10 cellular contexts compared by ENCODE assay signal in the genomic region with DNA sequence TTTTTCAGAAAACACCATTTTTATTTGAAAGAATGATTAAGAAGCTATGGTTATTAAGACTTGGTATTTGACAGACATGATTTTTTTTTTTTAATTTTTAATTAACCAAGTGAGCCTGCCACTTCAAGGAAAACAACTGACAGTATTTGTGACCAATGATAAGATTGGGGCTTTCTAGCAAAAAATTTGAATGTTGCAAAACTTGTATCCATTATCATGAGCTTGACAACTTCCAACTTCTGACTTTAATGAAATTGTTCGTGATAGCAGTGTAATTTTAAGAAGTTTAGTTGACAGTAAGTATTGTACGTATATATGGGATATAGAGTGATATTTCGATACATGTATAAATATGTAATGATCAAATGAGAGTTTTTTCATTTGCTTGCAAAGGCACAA. TPM values are rescaled to one million over a fixed set of nuclear protein-coding genes. Genes with fewer than 3 reads are reported as not detected.
DNase-seq lines count a peak whose midpoint lies in the region; ATAC-seq, FAIRE-seq and TF ChIP-seq lines count a peak whose summit lies in the region.
"Had no signal": no experiment of that assay in that cellular context is flagged by ENCODE, and none has a peak within 500 bp of the region (broad histone marks: within the 10 kb centered on the region; RNA-seq: fewer than 3 reads in every experiment).

No MANE protein-coding gene starts in this region.

- H3K27me3 ChIP-seq in AG04450 (ENCODE audit: control insufficient read depth, insufficient read depth, low read length) (no peaks in the 10 kb centered on the region), H7 (ENCODE audit: control insufficient read depth, insufficient read depth, low read length) (no peaks in the 10 kb centered on the region), keratinocyte (ENCODE audit: control insufficient read depth, extremely low read depth, insufficient read depth, low read length) (no peaks in the 10 kb centered on the region), left lung (peaks cover 5 to 72% of the 10 kb centered on the region in 2 donors)

- H3K79me2 ChIP-seq in keratinocyte (ENCODE audit: control insufficient read depth, insufficient read depth, low read length) = no peaks in the 10 kb centered on the region

- H3K9me3 Mint-ChIP-seq in activated naive CD8-positive, alpha-beta T cell treated with anti-CD3 and anti-CD28 coated beads, Interleukin-2, amount 50 U/mL, for 24 hours = peaks cover 4% of the 10 kb centered on the region

- intact Hi-C loops in left lung (cut with DNase I) = no loop called here

- H3K27ac ChIP-seq in AG04450 (ENCODE audit: low read depth, low read length) = no peak overlapping the region
- no peak overlapping the region for H3K27ac ChIP-seq in keratinocyte (ENCODE audit: control insufficient read depth, insufficient read depth, low read length)
- no peak overlapping the region for H3K27ac ChIP-seq in left lung

- H3K36me3 ChIP-seq in H7 (replicated peaks; ENCODE audit: control insufficient read depth, insufficient read depth, low read length) = no peaks in the 10 kb centered on the region
- no peaks in the 10 kb centered on the region for H3K36me3 ChIP-seq in keratinocyte (ENCODE audit: control insufficient read depth in 2 of 2, extremely low read depth in 1 of 2, insufficient read depth in 2 of 2, low read length in 2 of 2)
- H3K36me3 ChIP-seq in left lung = no peaks in the 10 kb centered on the region

- H2AFZ ChIP-seq in keratinocyte (ENCODE audit: control insufficient read depth, low read length) = peak overlapping the region; percentile 96

- peak overlapping the region; percentile 79 for H3K4me3 Mint-ChIP-seq in activated naive CD8-positive, alpha-beta T cell treated with anti-CD3 and anti-CD28 coated beads, Interleukin-2, amount 50 U/mL, for 24 hours

- DNase-seq in AG04450 (ENCODE audit: low read depth, low spot score) (no peak), H7 (no peak), keratinocyte (ENCODE audit: low read depth, low spot score) (no peak), DMS79 treated with DMSO at 0.1 percent for 48 hours (lab: John Stamatoyannopoulos, UW) (no peak), AML-193 (lab: John Stamatoyannopoulos, UW) (no peak), left lung (no peak)
- no peak for DNase-seq in activated naive CD8-positive, alpha-beta T cell treated with anti-CD3 and anti-CD28 coated beads, Interleukin-2, amount 50 U/mL, for 24 hours

- CTCF ChIA-PET in AG04450 (lab: Charles Lee) = interaction anchor here (0.6 to 0.8 kb wide), 2 partner anchors 180 to 184 kb away, joined by 3 to 7 read pairs; no protein-coding TSS in a partner anchor

- no peaks in the 10 kb centered on the region for H4K20me1 ChIP-seq in keratinocyte (ENCODE audit: control insufficient read depth, extremely low read depth, insufficient read depth, low read length)

- POLR2A ChIA-PET in AG04450 (lab: Yijun Ruan, JAX) = no interaction called here

- no peak overlapping the region for H3K27ac Mint-ChIP-seq in activated naive CD8-positive, alpha-beta T cell treated with anti-CD3 and anti-CD28 coated beads, Interleukin-2, amount 50 U/mL, for 24 hours

- H3K4me1 ChIP-seq in keratinocyte (ENCODE audit: control insufficient read depth, extremely low read depth, insufficient read depth, low read length) (peaks cover 4% of the 10 kb centered on the region), left lung (no peaks in the 10 kb centered on the region)

- no peaks in the 10 kb centered on the region; the same call in 1 of the 2 replicates for H3K9me3 ChIP-seq in AG04450 (ENCODE audit: control insufficient read depth, insufficient read depth, low read length)
- no peaks in the 10 kb centered on the region for H3K9me3 ChIP-seq in keratinocyte (ENCODE audit: control insufficient read depth, low read depth, low read length)
- H3K9me3 ChIP-seq in left lung = no peaks in the 10 kb centered on the region

- TF ChIP-seq CTCF in AG04450 (IDR thresholded peaks at IDR 0.05; ENCODE audit: low read depth, low read length) (no peak), keratinocyte (optimal IDR thresholded peaks at IDR 0.05 in 1 of 3, IDR thresholded peaks at IDR 0.05 in 1 of 3, conservative IDR thresholded peaks at IDR 0.05 in 1 of 3; ENCODE audit: extremely low read depth in 1 of 3, insufficient read depth in 2 of 3, low read length in 3 of 3) (no peak), left lung (IDR thresholded peaks at IDR 0.05) (no peak)

- H3K4me2 ChIP-seq in keratinocyte (ENCODE audit: control insufficient read depth, extremely low read depth, insufficient read depth, low read depth, low read length) = peak overlapping the region; percentile 89

- H3K4me3 ChIP-seq in AG04450 (ENCODE audit: low read depth, low read length) = peak overlapping the region; percentile 48; the same call in 1 of the 2 replicates
- H3K4me3 ChIP-seq in H7 (ENCODE audit: insufficient read depth, low read depth, low read length) = peak overlapping the region; percentile 60
- peak overlapping the region; percentile 38 to 91 (median 81) for H3K4me3 ChIP-seq in keratinocyte (ENCODE audit: control insufficient read depth in 2 of 3, extremely low read depth in 1 of 3, insufficient read depth in 2 of 3, low read depth in 1 of 3, low read length in 3 of 3)
- no peak overlapping the region for H3K4me3 ChIP-seq in left lung

- H3K4me1 Mint-ChIP-seq in activated naive CD8-positive, alpha-beta T cell treated with anti-CD3 and anti-CD28 coated beads, Interleukin-2, amount 50 U/mL, for 24 hours = peaks cover 17% of the 10 kb centered on the region

- ATAC-seq in activated naive CD8-positive, alpha-beta T cell treated with anti-CD3 and anti-CD28 coated beads, Interleukin-2, amount 50 U/mL, for 24 hours = no peak
- ATAC-seq in HG03097 (IDR thresholded peaks at IDR 0.05; ENCODE audit: low FRiP score, unreplicated experiment) (no peak), left lung (no peak)

- no peak for FAIRE-seq in keratinocyte (lab: Jason Lieb, UNC)

- H3K36me3 Mint-ChIP-seq in activated naive CD8-positive, alpha-beta T cell treated with anti-CD3 and anti-CD28 coated beads, Interleukin-2, amount 50 U/mL, for 24 hours (ENCODE audit: low read depth) = peaks cover 8% of the 10 kb centered on the region

- peak overlapping the region; percentile 50 for H3K9ac ChIP-seq in keratinocyte (ENCODE audit: control insufficient read depth, extremely low read depth, insufficient read depth, low read length)

- dilution Hi-C loops in keratinocyte (cut with MboI; ENCODE audit: extremely low pct_ligation_motif_present, low sequenced_read_pairs) = no loop called here

- H3K27me3 Mint-ChIP-seq in activated naive CD8-positive, alpha-beta T cell treated with anti-CD3 and anti-CD28 coated beads, Interleukin-2, amount 50 U/mL, for 24 hours = peaks cover 30% of the 10 kb centered on the region

- H3K9me1 ChIP-seq in keratinocyte (ENCODE audit: control insufficient read depth, extremely low read depth, insufficient read depth, low read length) = no peaks in the 10 kb centered on the region

RNA-seq across cellular contexts. Expression of a gene that starts 21.6 kb away (rescaled TPM):
- polyA plus RNA-seq in AG04450 (2011; rRNA removed) = not detected in 2 replicates
- polyA minus RNA-seq in AG04450 (2011; rRNA and poly(A)+ RNA removed) = not detected in 2 replicates
- 0.03 TPM in 1 of 2 replicates, not detected in the other for total RNA-seq in H7 (2014; rRNA removed; shearing (Covaris generic))
- 0.01 TPM in 1 of 3 replicates, not detected in the others for polyA plus RNA-seq in keratinocyte
- not detected for polyA plus RNA-seq in keratinocyte (2011; ENCODE audit: low read depth)
- polyA plus RNA-seq in keratinocyte (2011; cell fraction: cytosol; rRNA removed) = not detected in 2 replicates
- polyA plus RNA-seq in keratinocyte (2011; cell fraction: nucleus; rRNA removed) = 0.03 and 0.04 TPM in 2 replicates
- polyA plus RNA-seq in keratinocyte (2012; ENCODE audit: low replicate concordance) = not detected in 2 replicates
- not detected in 3 replicates for polyA minus RNA-seq in keratinocyte
- not detected for polyA minus RNA-seq in keratinocyte (2011; cell fraction: cytosol; rRNA and poly(A)+ RNA removed)
- polyA minus RNA-seq in keratinocyte (2011; cell fraction: nucleus; rRNA and poly(A)+ RNA removed) = not detected in 2 replicates
- total RNA-seq in left lung = not detected
- total RNA-seq: activated CD4-positive, alpha-beta T cell treated with anti-CD3 and anti-CD28 coated beads, Interleukin-2, amount 10 ng/mL, durations not matched to agents 24 days and 14 days; urinary bladder had no signal

RNA-seq across cellular contexts. Expression of a gene that starts 54.9 kb away (rescaled TPM):
- 0.62 and 1.2 TPM in 2 replicates for polyA plus RNA-seq in AG04450 (2011; rRNA removed)
- 0.41 and 0.74 TPM in 2 replicates for polyA minus RNA-seq in AG04450 (2011; rRNA and poly(A)+ RNA removed)
- 3.1 and 5.1 TPM in 2 replicates for total RNA-seq in H7 (2014; rRNA removed; shearing (Covaris generic))
- 3.0 to 4.5 TPM (median 3.7 TPM) in 3 replicates for polyA plus RNA-seq in keratinocyte
- polyA plus RNA-seq in keratinocyte (2011; ENCODE audit: low read depth) = 0.27 TPM
- 2.7 and 5.7 TPM in 2 replicates for polyA plus RNA-seq in keratinocyte (2011; cell fraction: cytosol; rRNA removed)
- 5.0 and 5.6 TPM in 2 replicates for polyA plus RNA-seq in keratinocyte (2011; cell fraction: nucleus; rRNA removed)
- 0.99 and 3.0 TPM in 2 replicates for polyA plus RNA-seq in keratinocyte (2012; ENCODE audit: low replicate concordance)
- polyA minus RNA-seq in keratinocyte = 0.66 to 2.5 TPM (median 1.5 TPM) in 3 replicates
- 2.5 TPM for polyA minus RNA-seq in keratinocyte (2011; cell fraction: cytosol; rRNA and poly(A)+ RNA removed)
- polyA minus RNA-seq in keratinocyte (2011; cell fraction: nucleus; rRNA and poly(A)+ RNA removed) = 1.7 and 3.9 TPM in 2 replicates
- total RNA-seq in left lung = 1 to 10 TPM; 2.5 to 5.6 TPM

Comparison
In these comparisons a context has a peak if more than half of its experiments do, and no peak if none do; other contexts are left out.
1. H3K4me3 ChIP-seq: peak in AG04450 (single experiment), H7 (single experiment) and keratinocyte (3 of 3); none in left lung (0 of 2).